ENCODE assay signal across 1 cellular context in genomic region chr2:24914713-24915112, GRCh38.
TF ChIP-seq lines count a peak whose summit lies in the region.

No MANE protein-coding gene starts in this region.

TF ChIP-seq in GM12878, 131 proteins besides CTCF, POLR2A, EP300 and RAD21 (continued from another document):
- TF ChIP-seq SMAD5 (IDR thresholded peaks at IDR 0.05; ENCODE audit: low read depth) (no peak), SUPT20H (IDR thresholded peaks at IDR 0.05; ENCODE audit: borderline replicate concordance, control insufficient read depth, low read depth, low read length) (no peak)
